ENCODE assay signal across 1 cellular context in genomic region chr11:61816736-61817455, GRCh38.
TF ChIP-seq lines count a peak whose summit lies in the region.

TSS of gene FADS1 (minus strand) at chr11:61817003. CDS start at chr11:61816929, 74 bp downstream.

TF ChIP-seq in GM23338, 12 proteins besides CTCF, POLR2A, EP300 and RAD21:
- TF ChIP-seq, protein P1, sequence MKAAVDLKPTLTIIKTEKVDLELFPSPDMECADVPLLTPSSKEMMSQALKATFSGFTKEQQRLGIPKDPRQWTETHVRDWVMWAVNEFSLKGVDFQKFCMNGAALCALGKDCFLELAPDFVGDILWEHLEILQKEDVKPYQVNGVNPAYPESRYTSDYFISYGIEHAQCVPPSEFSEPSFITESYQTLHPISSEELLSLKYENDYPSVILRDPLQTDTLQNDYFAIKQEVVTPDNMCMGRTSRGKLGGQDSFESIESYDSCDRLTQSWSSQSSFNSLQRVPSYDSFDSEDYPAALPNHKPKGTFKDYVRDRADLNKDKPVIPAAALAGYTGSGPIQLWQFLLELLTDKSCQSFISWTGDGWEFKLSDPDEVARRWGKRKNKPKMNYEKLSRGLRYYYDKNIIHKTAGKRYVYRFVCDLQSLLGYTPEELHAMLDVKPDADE (IDR thresholded peaks at IDR 0.05) = no peak
- TF ChIP-seq POLR2AphosphoS5 (IDR thresholded peaks at IDR 0.05; ENCODE audit: low read depth) (peak; percentile 60), CREB1 (CRISPR knock-in tag; IDR thresholded peaks at IDR 0.05; ENCODE audit: low read depth) (peak; percentile 91), NANOG (IDR thresholded peaks at IDR 0.05; ENCODE audit: borderline replicate concordance) (no peak)
